Comparison of ENCODE assay signal across 11 cellular contexts in the genomic region with DNA sequence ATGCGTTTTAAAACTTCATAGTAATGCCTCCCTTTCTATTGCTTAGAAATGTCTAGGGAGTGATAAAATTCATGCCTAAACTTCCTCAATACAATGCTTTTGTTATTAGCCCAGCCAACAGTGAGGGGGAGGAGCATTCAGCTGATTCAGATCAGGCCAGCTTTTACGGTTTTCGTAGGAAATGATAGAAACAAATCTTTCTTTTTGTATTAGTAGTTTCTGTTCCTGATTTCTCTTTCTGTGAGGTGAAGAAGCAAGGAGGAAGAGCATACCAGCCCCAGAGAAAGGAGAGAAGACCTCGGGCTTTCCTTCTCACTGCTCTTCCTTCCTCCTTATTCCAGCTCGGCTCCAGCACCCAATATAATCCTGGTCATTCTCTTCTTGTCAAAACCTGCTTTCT. TPM values are rescaled to one million over a fixed set of nuclear protein-coding genes. Genes with fewer than 3 reads are reported as not detected.
DNase-seq lines count a peak whose midpoint lies in the region; ATAC-seq, FAIRE-seq and TF ChIP-seq lines count a peak whose summit lies in the region.
"Had no signal": no experiment of that assay in that cellular context is flagged by ENCODE, and none has a peak within 500 bp of the region (broad histone marks: within the 10 kb centered on the region; RNA-seq: fewer than 3 reads in every experiment).

No MANE protein-coding gene starts in this region.

- no peaks in the 10 kb centered on the region for H3K27me3 Mint-ChIP-seq in activated CD8-positive, alpha-beta memory T cell treated with anti-CD3 and anti-CD28 coated beads, Interleukin-2, amount 10 ng/mL, durations not matched to agents 7 days and 5 days
- no peaks in the 10 kb centered on the region for H3K27me3 Mint-ChIP-seq in activated T-cell treated with anti-CD3 and anti-CD28 coated beads, Interleukin-2, amount 50 U/mL, for 4 hours (ENCODE audit: low read depth)

- H3K4me2 ChIP-seq in keratinocyte (ENCODE audit: control insufficient read depth, extremely low read depth, insufficient read depth, low read depth, low read length) = no peak overlapping the region

- dilution Hi-C loops in keratinocyte (cut with MboI; ENCODE audit: extremely low pct_ligation_motif_present, low sequenced_read_pairs) = no loop called here

- DNase-seq in keratinocyte (ENCODE audit: low read depth, low spot score) = no peak
- DNase-seq in NCI-H446 (lab: John Stamatoyannopoulos, UW) = no peak
- no peak for DNase-seq in A172 (ENCODE audit: low spot score)
- no peak for DNase-seq in activated CD8-positive, alpha-beta memory T cell treated with anti-CD3 and anti-CD28 coated beads, Interleukin-2, amount 10 ng/mL, durations not matched to agents 7 days and 5 days
- DNase-seq in activated T-cell treated with anti-CD3 and anti-CD28 coated beads, Interleukin-2, amount 50 U/mL, for 4 hours = no peak
- DNase-seq: activated naive CD4-positive, alpha-beta T cell treated with anti-CD3 and anti-CD28 coated beads, Interleukin-2, amount 50 U/mL, for 16 hours; NCI-H2227 treated with DMSO at 0.1 percent for 48 hours had no signal

- H3K4me3 ChIP-seq in keratinocyte (ENCODE audit: control insufficient read depth in 2 of 3, extremely low read depth in 1 of 3, insufficient read depth in 2 of 3, low read depth in 1 of 3, low read length in 3 of 3) = no peak overlapping the region

- H3K36me3 Mint-ChIP-seq in activated CD8-positive, alpha-beta memory T cell treated with anti-CD3 and anti-CD28 coated beads, Interleukin-2, amount 10 ng/mL, durations not matched to agents 7 days and 5 days = no peaks in the 10 kb centered on the region
- H3K36me3 Mint-ChIP-seq in activated T-cell treated with anti-CD3 and anti-CD28 coated beads, Interleukin-2, amount 50 U/mL, for 4 hours (ENCODE audit: insufficient read depth) = no peaks in the 10 kb centered on the region

- peak; percentile 91 for ATAC-seq in GM18867 (IDR thresholded peaks at IDR 0.05; ENCODE audit: unreplicated experiment)
- peak; percentile 97 for ATAC-seq in GM21723 (IDR thresholded peaks at IDR 0.05; ENCODE audit: unreplicated experiment)
- peak; percentile 94 for ATAC-seq in HG03432 (IDR thresholded peaks at IDR 0.05; ENCODE audit: unreplicated experiment)
- ATAC-seq in activated CD8-positive, alpha-beta memory T cell treated with anti-CD3 and anti-CD28 coated beads, Interleukin-2, amount 10 ng/mL, durations not matched to agents 7 days and 5 days = no peak
- ATAC-seq in activated T-cell treated with anti-CD3 and anti-CD28 coated beads, Interleukin-2, amount 50 U/mL, for 4 hours = no peak

- H3K9ac ChIP-seq in keratinocyte (ENCODE audit: control insufficient read depth, extremely low read depth, insufficient read depth, low read length) = no peak overlapping the region
- H3K9ac ChIP-seq: parathyroid adenoma had no signal

- peak; percentile 5 for FAIRE-seq in keratinocyte (lab: Jason Lieb, UNC)

- CTCF ChIA-PET in activated CD8-positive, alpha-beta memory T cell treated with anti-CD3 and anti-CD28 coated beads, Interleukin-2, amount 10 ng/mL, durations not matched to agents 7 days and 5 days (lab: Charles Lee) = no interaction called here

- no peak overlapping the region for H3K27ac ChIP-seq in keratinocyte (ENCODE audit: control insufficient read depth, insufficient read depth, low read length)
- H3K27ac ChIP-seq: parathyroid adenoma had no signal

- H3K27me3 ChIP-seq in keratinocyte (ENCODE audit: control insufficient read depth, extremely low read depth, insufficient read depth, low read length) = no peaks in the 10 kb centered on the region

- H3K4me1 Mint-ChIP-seq in activated CD8-positive, alpha-beta memory T cell treated with anti-CD3 and anti-CD28 coated beads, Interleukin-2, amount 10 ng/mL, durations not matched to agents 7 days and 5 days = no peaks in the 10 kb centered on the region
- no peaks in the 10 kb centered on the region for H3K4me1 Mint-ChIP-seq in activated T-cell treated with anti-CD3 and anti-CD28 coated beads, Interleukin-2, amount 50 U/mL, for 4 hours (ENCODE audit: low read depth)

- H3K9me3 Mint-ChIP-seq in activated CD8-positive, alpha-beta memory T cell treated with anti-CD3 and anti-CD28 coated beads, Interleukin-2, amount 10 ng/mL, durations not matched to agents 7 days and 5 days (ENCODE audit: low read depth) = peaks cover 3% of the 10 kb centered on the region
- H3K9me3 Mint-ChIP-seq in activated T-cell treated with anti-CD3 and anti-CD28 coated beads, Interleukin-2, amount 50 U/mL, for 4 hours = no peaks in the 10 kb centered on the region

- H3K79me2 ChIP-seq in keratinocyte (ENCODE audit: control insufficient read depth, insufficient read depth, low read length) = no peaks in the 10 kb centered on the region
- H3K79me2 ChIP-seq: parathyroid adenoma had no signal

- no peak overlapping the region for H2AFZ ChIP-seq in keratinocyte (ENCODE audit: control insufficient read depth, low read length)
- H2AFZ ChIP-seq: parathyroid adenoma had no signal

- H3K36me3 ChIP-seq in keratinocyte (ENCODE audit: control insufficient read depth in 2 of 2, extremely low read depth in 1 of 2, insufficient read depth in 2 of 2, low read length in 2 of 2) = no peaks in the 10 kb centered on the region

- no peak overlapping the region for H3K27ac Mint-ChIP-seq in activated CD8-positive, alpha-beta memory T cell treated with anti-CD3 and anti-CD28 coated beads, Interleukin-2, amount 10 ng/mL, durations not matched to agents 7 days and 5 days

- H3K9me3 ChIP-seq in keratinocyte (ENCODE audit: control insufficient read depth, low read depth, low read length) = no peaks in the 10 kb centered on the region

- no peak for TF ChIP-seq CTCF in keratinocyte (optimal IDR thresholded peaks at IDR 0.05 in 1 of 3, IDR thresholded peaks at IDR 0.05 in 1 of 3, conservative IDR thresholded peaks at IDR 0.05 in 1 of 3; ENCODE audit: extremely low read depth in 1 of 3, insufficient read depth in 2 of 3, low read length in 3 of 3)

- H3K4me3 Mint-ChIP-seq in activated CD8-positive, alpha-beta memory T cell treated with anti-CD3 and anti-CD28 coated beads, Interleukin-2, amount 10 ng/mL, durations not matched to agents 7 days and 5 days = no peak overlapping the region
- no peak overlapping the region for H3K4me3 Mint-ChIP-seq in activated T-cell treated with anti-CD3 and anti-CD28 coated beads, Interleukin-2, amount 50 U/mL, for 4 hours

- H3K4me1 ChIP-seq in keratinocyte (ENCODE audit: control insufficient read depth, extremely low read depth, insufficient read depth, low read length) = no peaks in the 10 kb centered on the region
- H3K4me1 ChIP-seq: parathyroid adenoma had no signal

- no peaks in the 10 kb centered on the region for H4K20me1 ChIP-seq in keratinocyte (ENCODE audit: control insufficient read depth, extremely low read depth, insufficient read depth, low read length)

- no peaks in the 10 kb centered on the region for H3K9me1 ChIP-seq in keratinocyte (ENCODE audit: control insufficient read depth, extremely low read depth, insufficient read depth, low read length)

RNA-seq across cellular contexts. Expression of gene ITPRID1, which starts 35.1 kb away (rescaled TPM):
- 0.01 TPM in 1 of 3 replicates, not detected in the others for polyA plus RNA-seq in keratinocyte
- not detected for polyA plus RNA-seq in keratinocyte (2011; ENCODE audit: low read depth)
- not detected in 2 replicates for polyA plus RNA-seq in keratinocyte (2011; cell fraction: cytosol; rRNA removed)
- not detected in 2 replicates for polyA plus RNA-seq in keratinocyte (2011; cell fraction: nucleus; rRNA removed)
- not detected in 2 replicates for polyA plus RNA-seq in keratinocyte (2012; ENCODE audit: low replicate concordance)
- not detected in 3 replicates for polyA minus RNA-seq in keratinocyte
- not detected for polyA minus RNA-seq in keratinocyte (2011; cell fraction: cytosol; rRNA and poly(A)+ RNA removed)
- not detected in 2 replicates for polyA minus RNA-seq in keratinocyte (2011; cell fraction: nucleus; rRNA and poly(A)+ RNA removed)
- not detected in 2 replicates for total RNA-seq in A172 (2014; rRNA removed; shearing (Covaris generic))
- not detected for total RNA-seq in activated CD8-positive, alpha-beta memory T cell treated with anti-CD3 and anti-CD28 coated beads, Interleukin-2, amount 10 ng/mL, durations not matched to agents 7 days and 5 days
- total RNA-seq in activated T-cell treated with anti-CD3 and anti-CD28 coated beads, Interleukin-2, amount 50 U/mL, for 4 hours = not detected

Comparison
In these comparisons a context has a peak if more than half of its experiments do, and no peak if none do; other contexts are left out.
1. ATAC-seq: peak in GM18867 (single experiment), GM21723 (single experiment) and HG03432 (single experiment); none in activated CD8-positive, alpha-beta memory T cell treated with anti-CD3 and anti-CD28 coated beads, Interleukin-2, amount 10 ng/mL, durations not matched to agents 7 days and 5 days (single experiment) and activated T-cell treated with anti-CD3 and anti-CD28 coated beads, Interleukin-2, amount 50 U/mL, for 4 hours (0 of 2).